18 cellular contexts compared by ENCODE assay signal in genomic region chr5:102649731-102650130, GRCh38.
DNase-seq lines count a peak whose midpoint lies in the region; ATAC-seq, FAIRE-seq and TF ChIP-seq lines count a peak whose summit lies in the region.
"Had no signal": no experiment of that assay in that cellular context is flagged by ENCODE, and none has a peak within 500 bp of the region (broad histone marks: within the 10 kb centered on the region; RNA-seq: fewer than 3 reads in every experiment).

No MANE protein-coding gene starts in this region.

- no peak overlapping the region for H3K27ac Mint-ChIP-seq in astrocyte (ENCODE audit: unreplicated experiment)
- no peak overlapping the region for H3K27ac Mint-ChIP-seq in activated T-helper 17 cell treated with anti-CD3 and anti-CD28 coated beads, Interleukin-2, amount 50 U/mL, for 72 hours
- H3K27ac Mint-ChIP-seq: CD4-positive, alpha-beta memory T cell; IgD-negative memory B cell had no signal

- H3K9me3 Mint-ChIP-seq in astrocyte (ENCODE audit: unreplicated experiment) = peaks cover 6% of the 10 kb centered on the region
- no peaks in the 10 kb centered on the region for H3K9me3 Mint-ChIP-seq in activated T-helper 17 cell treated with anti-CD3 and anti-CD28 coated beads, Interleukin-2, amount 50 U/mL, for 72 hours

- no peak for FAIRE-seq in astrocyte (lab: Jason Lieb, UNC)
- FAIRE-seq: H54 had no signal

- H3K27me3 Mint-ChIP-seq in astrocyte (ENCODE audit: low read depth, unreplicated experiment) = no peaks in the 10 kb centered on the region
- H3K27me3 Mint-ChIP-seq in activated T-helper 17 cell treated with anti-CD3 and anti-CD28 coated beads, Interleukin-2, amount 50 U/mL, for 72 hours = peaks cover 4% of the 10 kb centered on the region
- H3K27me3 Mint-ChIP-seq: IgD-negative memory B cell had no signal

- H3K79me2 ChIP-seq in astrocyte (ENCODE audit: insufficient read depth, low read length) = no peaks in the 10 kb centered on the region

- no peaks in the 10 kb centered on the region for H3K36me3 Mint-ChIP-seq in astrocyte (ENCODE audit: low read depth, unreplicated experiment)
- H3K36me3 Mint-ChIP-seq in activated T-helper 17 cell treated with anti-CD3 and anti-CD28 coated beads, Interleukin-2, amount 50 U/mL, for 72 hours (ENCODE audit: low read depth) = no peaks in the 10 kb centered on the region
- H3K36me3 Mint-ChIP-seq: CD4-positive, alpha-beta memory T cell; IgD-negative memory B cell had no signal

- H3K4me3 Mint-ChIP-seq in astrocyte (ENCODE audit: unreplicated experiment) = no peak overlapping the region
- no peak overlapping the region for H3K4me3 Mint-ChIP-seq in activated T-helper 17 cell treated with anti-CD3 and anti-CD28 coated beads, Interleukin-2, amount 50 U/mL, for 72 hours
- H3K4me3 Mint-ChIP-seq: CD4-positive, alpha-beta memory T cell; IgD-negative memory B cell had no signal

- no peak overlapping the region for H3K9ac ChIP-seq in astrocyte (ENCODE audit: low read length)

- H3K4me3 ChIP-seq in AG10803 (ENCODE audit: low read length) (no peak overlapping the region), astrocyte (ENCODE audit: insufficient read depth, low read depth, low read length) (no peak overlapping the region)
- H3K4me3 ChIP-seq: SJSA1 had no signal

- H3K9me3 ChIP-seq in astrocyte (ENCODE audit: insufficient read depth, low read depth, low read length) = no peaks in the 10 kb centered on the region
- H3K9me3 ChIP-seq: BE2C, SJSA1 had no signal

- DNase-seq in AG10803 (ENCODE audit: low read depth) = peak; percentile 71
- peak; percentile 56 for DNase-seq in HCEC 1CT
- peak; percentile 83 for DNase-seq in astrocyte (ENCODE audit: low read depth)
- DNase-seq in kidney glomerular epithelial cell (lab: John Stamatoyannopoulos, UW) = peak; percentile 14
- no peak for DNase-seq in T1000 (lab: John Stamatoyannopoulos, UW)
- no peak for DNase-seq in NCI-H526 (lab: John Stamatoyannopoulos, UW)
- DNase-seq: BE2C; CD4-positive, alpha-beta memory T cell; DMS79 treated with DMSO at 0.1 percent for 48 hours; NCI-H1436; NCI-H2081; NCI-H2227 treated with DMSO at 0.1 percent for 48 hours; NCI-H526 treated with DMSO at 0.1 percent for 48 hours had no signal

- H3K4me1 ChIP-seq in astrocyte (ENCODE audit: insufficient read depth, low read length) = peaks cover 7% of the 10 kb centered on the region
- H3K4me1 ChIP-seq: SJSA1 had no signal

- H3K4me2 ChIP-seq in astrocyte (ENCODE audit: low read length) = no peak overlapping the region

- no peak for ATAC-seq in activated T-helper 17 cell treated with anti-CD3 and anti-CD28 coated beads, Interleukin-2, amount 50 U/mL, for 72 hours (replicated peaks)
- no peak for ATAC-seq in GM19455 (IDR thresholded peaks at IDR 0.05; ENCODE audit: unreplicated experiment)

- H2AFZ ChIP-seq in astrocyte (ENCODE audit: low read depth, low read length) = no peak overlapping the region

- no peaks in the 10 kb centered on the region for H4K20me1 ChIP-seq in astrocyte (ENCODE audit: insufficient read depth, low read length)

- H3K4me1 Mint-ChIP-seq in astrocyte (ENCODE audit: low read depth, unreplicated experiment) = peaks cover 4% of the 10 kb centered on the region
- H3K4me1 Mint-ChIP-seq in activated T-helper 17 cell treated with anti-CD3 and anti-CD28 coated beads, Interleukin-2, amount 50 U/mL, for 72 hours = no peaks in the 10 kb centered on the region
- H3K4me1 Mint-ChIP-seq: CD4-positive, alpha-beta memory T cell; IgD-negative memory B cell had no signal

- no peak overlapping the region for H3K27ac ChIP-seq in astrocyte (ENCODE audit: low read depth, low read length)
- H3K27ac ChIP-seq: SJSA1 had no signal

- no peaks in the 10 kb centered on the region for H3K36me3 ChIP-seq in astrocyte (ENCODE audit: insufficient read depth, low read length)
- H3K36me3 ChIP-seq: BE2C, SJSA1 had no signal

- no peaks in the 10 kb centered on the region for H3K27me3 ChIP-seq in astrocyte (ENCODE audit: insufficient read depth, low read length)
- H3K27me3 ChIP-seq: BE2C, SJSA1 had no signal

- TF ChIP-seq CTCF in AG10803 (conservative IDR thresholded peaks at IDR 0.05; ENCODE audit: low read length) (no peak), astrocyte (IDR thresholded peaks at IDR 0.05; ENCODE audit: insufficient read depth, low read depth, low read length) (no peak)

Comparison
In these comparisons a context has a peak if more than half of its experiments do, and no peak if none do; other contexts are left out.
1. DNase-seq: peak in AG10803 (single experiment), HCEC 1CT (single experiment), astrocyte (single experiment) and kidney glomerular epithelial cell (single experiment); none in T1000 (single experiment) and NCI-H526 (0 of 2).